Comparison of ENCODE assay signal across 14 cellular contexts in the genomic region with DNA sequence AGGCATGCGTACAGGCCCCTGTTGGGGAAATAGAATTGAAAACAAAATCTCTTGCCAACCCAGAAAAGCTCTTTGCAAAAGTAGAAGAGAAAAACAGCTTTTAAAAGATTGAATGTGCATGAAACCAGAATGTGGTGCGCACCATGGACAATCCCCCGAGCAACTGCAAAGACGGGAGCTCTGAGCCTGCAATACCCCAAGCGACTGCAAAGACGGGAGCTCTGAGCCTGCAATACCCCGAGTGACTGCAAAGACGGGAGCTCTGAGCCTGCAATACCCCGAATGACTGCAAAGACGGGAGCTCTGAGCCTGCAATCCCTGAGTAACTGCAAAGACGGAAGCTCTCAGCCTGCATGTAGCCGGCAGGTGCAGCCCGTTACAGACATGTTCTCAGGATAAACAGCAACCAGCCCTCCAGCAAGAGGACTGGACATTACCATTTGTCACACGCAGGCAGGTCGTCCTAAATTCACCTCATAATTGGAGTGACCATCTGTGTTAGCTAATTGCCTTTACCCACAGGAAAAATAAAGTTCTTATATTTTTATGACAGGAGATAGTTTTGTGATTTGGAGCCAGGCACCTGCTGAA. TPM values are rescaled to one million over a fixed set of nuclear protein-coding genes. Genes with fewer than 3 reads are reported as not detected.
DNase-seq lines count a peak whose midpoint lies in the region; ATAC-seq and TF ChIP-seq lines count a peak whose summit lies in the region.
"Had no signal": no experiment of that assay in that cellular context is flagged by ENCODE, and none has a peak within 500 bp of the region (broad histone marks: within the 10 kb centered on the region; RNA-seq: fewer than 3 reads in every experiment).

No MANE protein-coding gene starts in this region.

- no peaks in the 10 kb centered on the region for H3K27me3 Mint-ChIP-seq in brain
- no peaks in the 10 kb centered on the region for H3K27me3 Mint-ChIP-seq in mesothelial cell of epicardium (ENCODE audit: low read depth)
- H3K27me3 Mint-ChIP-seq in Calu3 (ENCODE audit: unreplicated experiment) = no peaks in the 10 kb centered on the region

- H3K27ac ChIP-seq in BLaER1 treated with 17β-estradiol and CSF1 and Interleukin-3, amounts not matched to agents 10 nM and 100 nM = peak overlapping the region in 3 of 11 experiments; percentile 48 to 51 (median 50); a peak in 2 of 22 replicates

- TF ChIP-seq POLR2A in NB4 (IDR thresholded peaks at IDR 0.05; ENCODE audit: extremely low read depth, insufficient read length) = no peak

- DNase-seq in NB4 (ENCODE audit: low read depth) = peak; percentile 86
- DNase-seq in mesothelial cell of epicardium (ENCODE audit: low spot score in 2 of 2, unreplicated experiment in 2 of 2) = no peak
- no peak for DNase-seq in DMS79 treated with DMSO at 0.1 percent for 48 hours (lab: John Stamatoyannopoulos, UW)
- DNase-seq in Calu3 = no peak
- DNase-seq in foreskin melanocyte = no peak
- DNase-seq: activated T-cell treated with anti-CD3 and anti-CD28 coated beads for 4 hours; IMR-90; NCI-H1436 treated with DMSO at 0.1 percent for 48 hours; OCI-M1; stimulated activated CD4-positive, alpha-beta T cell treated with anti-CD3 and anti-CD28 coated beads, Interleukin-2, amount 100 ng/mL, for 24 hours had no signal

- H4K20me1 ChIP-seq in BLaER1 treated with 17β-estradiol and CSF1 and Interleukin-3, amounts not matched to agents 10 nM and 100 nM = peaks cover 6 to 26% (median 17%) of the 10 kb centered on the region in 11 experiments; a peak in 12 of 22 replicates

- no peak overlapping the region for H3K4me3 ChIP-seq in BLaER1 treated with 17β-estradiol and CSF1 and Interleukin-3, amounts not matched to agents 10 nM and 100 nM
- peak overlapping the region; percentile 40 for H3K4me3 ChIP-seq in NB4 (ENCODE audit: low read depth, low read length)

- H3K9me3 Mint-ChIP-seq in brain = no peaks in the 10 kb centered on the region
- no peaks in the 10 kb centered on the region for H3K9me3 Mint-ChIP-seq in mesothelial cell of epicardium
- H3K9me3 Mint-ChIP-seq in Calu3 (ENCODE audit: low read depth, unreplicated experiment) = no peaks in the 10 kb centered on the region

- H3K9me3 ChIP-seq in BLaER1 treated with 17β-estradiol and CSF1 and Interleukin-3, amounts not matched to agents 10 nM and 100 nM (replicated peaks in 1 of 11) = no peaks in the 10 kb centered on the region

- peak overlapping the region; percentile 56 to 77 (median 67) for H3K4me3 Mint-ChIP-seq in brain
- no peak overlapping the region for H3K4me3 Mint-ChIP-seq in mesothelial cell of epicardium
- no peak overlapping the region for H3K4me3 Mint-ChIP-seq in Calu3 (ENCODE audit: low read depth, unreplicated experiment)

- H3K36me3 Mint-ChIP-seq in brain = peaks cover 36% of the 10 kb centered on the region
- H3K36me3 Mint-ChIP-seq in mesothelial cell of epicardium = peaks cover 6% of the 10 kb centered on the region
- H3K36me3 Mint-ChIP-seq in Calu3 (ENCODE audit: insufficient read depth, unreplicated experiment) = peaks cover 9% of the 10 kb centered on the region

- peak overlapping the region in 10 of 11 experiments; percentile 31 to 79 (median 58); a peak in 10 of 22 replicates for H3K4me2 ChIP-seq in BLaER1 treated with 17β-estradiol and CSF1 and Interleukin-3, amounts not matched to agents 10 nM and 100 nM

- no TSS peak for BruUV-seq in Calu3 (replicated peaks; lab: Mats Ljungman, UMichigan)

- H3K27ac Mint-ChIP-seq in brain (peak overlapping the region; percentile 89 to 99 (median 96)), mesothelial cell of epicardium (peak overlapping the region; percentile 50), Calu3 (ENCODE audit: unreplicated experiment) (no peak overlapping the region)

- peaks cover 25 to 48% (median 43%) of the 10 kb centered on the region in 10 experiments for H3K4me1 ChIP-seq in BLaER1 treated with 17β-estradiol and CSF1 and Interleukin-3, amounts not matched to agents 10 nM and 100 nM

- intact Hi-C loops in Calu3 (cut with micrococcal nuclease; ENCODE audit: unreplicated experiment) = no loop called here

- TF ChIP-seq CTCF in NB4 (IDR thresholded peaks at IDR 0.05; ENCODE audit: low read depth, low read length) (no peak), brain (conservative IDR thresholded peaks at IDR 0.05) (no peak), mesothelial cell of epicardium (IDR thresholded peaks at IDR 0.05; ENCODE audit: unreplicated experiment) (no peak), Calu3 (IDR thresholded peaks at IDR 0.05; ENCODE audit: unreplicated experiment) (no peak)

- H3K4me1 Mint-ChIP-seq in brain (peaks cover 80% of the 10 kb centered on the region), mesothelial cell of epicardium (peaks cover 62% of the 10 kb centered on the region), Calu3 (ENCODE audit: low read depth, unreplicated experiment) (peaks cover 4% of the 10 kb centered on the region)

- H3K9ac ChIP-seq in BLaER1 treated with 17β-estradiol and CSF1 and Interleukin-3, amounts not matched to agents 10 nM and 100 nM = 0 out of 22 replicates have a peak overlapping the region, but pooled peaks of 1 of the 11 experiments have one; percentile 10

- ATAC-seq in HG03280 (IDR thresholded peaks at IDR 0.05; ENCODE audit: unreplicated experiment) = no peak

- H3K27me3 ChIP-seq in BLaER1 treated with 17β-estradiol and CSF1 and Interleukin-3, amounts not matched to agents 10 nM and 100 nM = no peaks in the 10 kb centered on the region

- CTCF ChIA-PET in Calu3 (lab: Charles Lee) = no interaction called here

- peaks cover 9 to 43% (median 31%) of the 10 kb centered on the region in 11 experiments; a peak in 20 of 22 replicates for H3K36me3 ChIP-seq in BLaER1 treated with 17β-estradiol and CSF1 and Interleukin-3, amounts not matched to agents 10 nM and 100 nM

RNA-seq across cellular contexts. Expression of a gene that starts 6.2 kb away (rescaled TPM):
- polyA plus RNA-seq in brain (ENCODE audit: insufficient read depth, low read depth, low replicate concordance) = 23.0 TPM
- total RNA-seq in mesothelial cell of epicardium (13.3 to 14.9 TPM (median 14.8 TPM) in 3 replicates), Calu3 (2022) (5.3 and 5.8 TPM in 2 replicates)

RNA-seq across cellular contexts. Expression of a gene that starts 16.7 kb away (rescaled TPM):
- polyA plus RNA-seq in brain (ENCODE audit: insufficient read depth, low read depth, low replicate concordance) = 146 TPM
- total RNA-seq in mesothelial cell of epicardium (147 to 149 TPM (median 148 TPM) in 3 replicates), Calu3 (2022) (185 and 189 TPM in 2 replicates)

RNA-seq across cellular contexts. Expression of a gene that starts 43.9 kb away (rescaled TPM):
- 33.0 TPM for polyA plus RNA-seq in brain (ENCODE audit: insufficient read depth, low read depth, low replicate concordance)
- total RNA-seq in mesothelial cell of epicardium (24.9 to 26.4 TPM (median 26.2 TPM) in 3 replicates), Calu3 (2022) (9.1 and 13.0 TPM in 2 replicates)
- total RNA-seq: IMR-90, pulmonary artery endothelial cell had no signal

Comparison
In these comparisons a context has a peak if more than half of its experiments do, and no peak if none do; other contexts are left out.
1. H3K4me3 Mint-ChIP-seq: peak in brain (5 of 5); none in mesothelial cell of epicardium (single experiment) and Calu3 (single experiment).